ENCODE assay signal across 11 cellular contexts in the genomic region with DNA sequence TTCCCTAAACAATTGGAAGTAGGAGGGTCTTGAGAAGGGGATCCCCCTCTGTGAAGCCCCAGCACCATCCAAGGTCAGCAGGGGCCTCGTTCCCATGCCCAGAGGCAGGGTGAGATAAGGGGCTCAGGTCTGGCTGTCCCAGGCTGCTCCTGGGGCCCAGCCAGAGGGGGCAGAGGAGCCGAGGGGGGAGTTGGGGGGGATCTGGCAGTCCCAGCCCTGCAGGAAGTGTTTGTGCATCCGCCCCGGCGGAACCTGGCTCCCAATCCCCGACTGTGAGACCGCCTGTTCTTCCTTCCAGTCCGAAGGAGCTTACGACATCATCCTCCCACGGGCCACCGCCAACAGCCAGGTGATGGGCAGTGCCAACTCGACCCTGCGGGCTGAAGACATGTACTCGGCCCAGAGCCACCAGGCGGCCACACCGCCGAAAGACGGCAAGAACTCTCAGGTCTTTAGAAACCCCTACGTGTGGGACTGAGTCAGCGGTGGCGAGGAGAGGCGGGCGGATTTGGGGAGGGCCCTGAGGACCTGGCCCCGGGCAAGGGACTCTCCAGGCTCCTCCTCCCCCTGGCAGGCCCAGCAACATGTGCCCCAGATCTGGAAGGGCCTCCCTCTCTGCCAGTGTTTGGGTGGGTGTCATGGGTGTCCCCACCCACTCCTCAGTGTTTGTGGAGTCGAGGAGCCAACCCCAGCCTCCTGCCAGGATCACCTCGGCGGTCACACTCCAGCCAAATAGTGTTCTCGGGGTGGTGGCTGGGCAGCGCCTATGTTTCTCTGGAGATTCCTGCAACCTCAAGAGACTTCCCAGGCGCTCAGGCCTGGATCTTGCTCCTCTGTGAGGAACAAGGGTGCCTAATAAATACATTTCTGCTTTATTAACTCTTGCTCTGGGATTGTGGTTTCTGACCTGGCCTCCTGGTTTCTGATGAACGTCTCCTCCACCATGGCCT. TPM values are rescaled to one million over a fixed set of nuclear protein-coding genes. Genes with fewer than 3 reads are reported as not detected.
DNase-seq lines count a peak whose midpoint lies in the region; ATAC-seq and TF ChIP-seq lines count a peak whose summit lies in the region.
"Had no signal": no experiment of that assay in that cellular context is flagged by ENCODE, and none has a peak within 500 bp of the region (broad histone marks: within the 10 kb centered on the region; RNA-seq: fewer than 3 reads in every experiment).

No MANE protein-coding gene starts in this region.

- no peak overlapping the region for H3K4me3 Mint-ChIP-seq in effector memory CD8-positive, alpha-beta T cell

- no peaks in the 10 kb centered on the region for H3K36me3 Mint-ChIP-seq in effector memory CD8-positive, alpha-beta T cell (ENCODE audit: insufficient read depth)

- peak overlapping the region; percentile 13 for H3K4me3 ChIP-seq in coronary artery
- H3K4me3 ChIP-seq: HAP-1, SJSA1 had no signal

- H3K9ac ChIP-seq in ES-I3 (ENCODE audit: low read depth, low read length), result peak overlapping the region; percentile 2; the same call in 1 of the 2 replicates

- TF ChIP-seq CTCF in coronary artery (IDR thresholded peaks at IDR 0.05), result no peak
- no peak for TF ChIP-seq CTCF in omental fat pad (IDR thresholded peaks at IDR 0.05)

- DNase-seq in coronary artery (ENCODE audit: low spot score) (peak; percentile 97), omental fat pad (ENCODE audit: low spot score) (no peak), NCI-H1930 (lab: John Stamatoyannopoulos, UW) (no peak), NCI-H524 (lab: John Stamatoyannopoulos, UW) (no peak), DMS 273 (lab: John Stamatoyannopoulos, UW; ENCODE audit: unreplicated experiment) (no peak)
- DNase-seq in effector memory CD8-positive, alpha-beta T cell, result no peak
- DNase-seq: Karpas-422 had no signal

- peak; percentile 47 for ATAC-seq in HG02588 (IDR thresholded peaks at IDR 0.05; ENCODE audit: unreplicated experiment)
- peak; percentile 62 for ATAC-seq in omental fat pad (ENCODE audit: low FRiP score)
- no peak for ATAC-seq in effector memory CD8-positive, alpha-beta T cell (replicated peaks)

- H3K9me3 Mint-ChIP-seq in effector memory CD8-positive, alpha-beta T cell, result no peaks in the 10 kb centered on the region

- no peaks in the 10 kb centered on the region for H3K36me3 ChIP-seq in ES-I3 (ENCODE audit: insufficient read depth, low read length)
- H3K36me3 ChIP-seq: HAP-1 had no signal

- peaks cover 0 to 24% of the 10 kb centered on the region in 2 donors for H3K27me3 Mint-ChIP-seq in effector memory CD8-positive, alpha-beta T cell

- H3K9me3 ChIP-seq in ES-I3 (ENCODE audit: control insufficient read depth, insufficient read depth, low read length), result no peaks in the 10 kb centered on the region
- H3K9me3 ChIP-seq: HAP-1, SJSA1 had no signal

- H3K4me1 ChIP-seq in ES-I3 (ENCODE audit: insufficient read depth, low read length), result peaks cover 21% of the 10 kb centered on the region; the same call in 1 of the 2 replicates
- H3K4me1 ChIP-seq: HAP-1 had no signal

- peak overlapping the region; percentile 81 to 93 for H3K27ac ChIP-seq in coronary artery
- H3K27ac ChIP-seq: SJSA1 had no signal

- H3K4me1 Mint-ChIP-seq in effector memory CD8-positive, alpha-beta T cell (ENCODE audit: low read depth in 2 of 2), result peaks cover 0 to 9% of the 10 kb centered on the region in 2 donors

- H3K27ac Mint-ChIP-seq in effector memory CD8-positive, alpha-beta T cell, result no peak overlapping the region

RNA-seq across cellular contexts. Expression of a gene that starts 14.9 kb away (rescaled TPM):
- total RNA-seq in omental fat pad, result 10 to 100 TPM; 11.5 to 29.0 (median 16.0) TPM

RNA-seq across cellular contexts. Expression of a gene that starts 19.6 kb away (rescaled TPM):
- total RNA-seq in omental fat pad, result 10 to 100 TPM in 3 of 4 donors, 1 to 10 TPM in 1; 4.8 to 24.6 (median 16.6) TPM
- total RNA-seq: SJSA1 had no signal
